ENCODE assay signal across 10 cellular contexts in genomic region chr15:65181582-65182353, GRCh38. TPM values are rescaled to one million over a fixed set of nuclear protein-coding genes. Genes with fewer than 3 reads are reported as not detected.
DNase-seq lines count a peak whose midpoint lies in the region; ATAC-seq, FAIRE-seq and TF ChIP-seq lines count a peak whose summit lies in the region.
"Not testable (repeated sequence)": the region's sequence is repeated elsewhere in the genome, so short reads cannot be mapped to it uniquely, and the experiment has no call there.
"Had no signal": no experiment of that assay in that cellular context is flagged by ENCODE, and none has a peak within 500 bp of the region (broad histone marks: within the 10 kb centered on the region; RNA-seq: fewer than 3 reads in every experiment).

No MANE protein-coding gene starts in this region.

- not testable (repeated sequence) for TF ChIP-seq CTCF in K562 (IDR thresholded peaks at IDR 0.05 in 2 of 3, conservative IDR thresholded peaks at IDR 0.05 in 1 of 3; ENCODE audit: insufficient read depth in 2 of 3, low read depth in 1 of 3, low read length in 3 of 3); nephron (IDR thresholded peaks at IDR 0.05; ENCODE audit: unreplicated experiment in 3 of 3); smooth muscle cell (IDR thresholded peaks at IDR 0.05; ENCODE audit: borderline replicate concordance, insufficient read depth, poor library complexity, severe bottlenecking)

- TF ChIP-seq RAD21 in K562 (CRISPR knock-in tag; conservative IDR thresholded peaks at IDR 0.05 in 1 of 2, IDR thresholded peaks at IDR 0.05 in 1 of 2): not testable (repeated sequence)

- H3K4me3 ChIP-seq in GM23248, K562: not testable (repeated sequence)
- H3K4me3 ChIP-seq in smooth muscle cell: peak overlapping the region; percentile 15

- TF ChIP-seq POLR2A in K562 (conservative IDR thresholded peaks at IDR 0.05): not testable (repeated sequence)

- intact Hi-C loops in K562 (cut with micrococcal nuclease): loop anchor here (5.0 kb wide), 1 partner anchor 149 kb away; no protein-coding TSS in a partner anchor

- H3K4me2 ChIP-seq in GM23248 (ENCODE audit: unreplicated experiment): peak overlapping the region; percentile 97
- H3K4me2 ChIP-seq in K562 (ENCODE audit: insufficient read depth, low read length): not testable (repeated sequence)
- peak overlapping the region; percentile 92 for H3K4me2 ChIP-seq in smooth muscle cell

- not testable (repeated sequence) for FAIRE-seq in K562 (lab: Jason Lieb, UNC)

- ATAC-seq in activated T-helper 17 cell treated with anti-CD3 and anti-CD28 coated beads, Interleukin-2, amount 50 U/mL, for 72 hours (replicated peaks); K562; left lobe of liver: not testable (repeated sequence)

- not testable (repeated sequence) for H3K9me3 ChIP-seq in GM23248 (ENCODE audit: low read depth); K562 (replicated peaks; ENCODE audit: control insufficient read depth, insufficient read depth, low read depth, low read length); smooth muscle cell (replicated peaks; ENCODE audit: low read depth)

- H3K4me1 ChIP-seq in GM23248 (ENCODE audit: insufficient read depth) (peaks cover 20% of the 10 kb centered on the region), K562 (replicated peaks in 1 of 2; ENCODE audit: control insufficient read depth in 2 of 2, insufficient read depth in 2 of 2, low read length in 2 of 2) (peaks cover 8 to 12% of the 10 kb centered on the region in 2 experiments; a peak in 4 of 5 replicates)
- not testable (repeated sequence) for H3K4me1 ChIP-seq in smooth muscle cell (ENCODE audit: low read depth)

- H3K9me3 Mint-ChIP-seq in T-helper 2 cell treated with Interferon-gamma antibody and Interleukin-4, amounts not matched to agents 5 μg/mL and 100 μg/mL, for 36 hours; activated T-helper 17 cell treated with anti-CD3 and anti-CD28 coated beads, Interleukin-2, amount 50 U/mL, for 72 hours; nephron: not testable (repeated sequence)

- H3K79me2 ChIP-seq in GM23248 (ENCODE audit: insufficient read depth) (peaks cover 82% of the 10 kb centered on the region), K562 (ENCODE audit: control insufficient read depth, insufficient read depth, low read length) (peaks cover 58% of the 10 kb centered on the region), smooth muscle cell (ENCODE audit: low read depth) (peaks cover 76% of the 10 kb centered on the region)

- POLR2A ChIA-PET in K562 (lab: Yijun Ruan, JAX): interaction anchor here (1.1 to 1.7 kb wide), 3 partner anchors 12 to 123 kb away, joined by 5 to 7 read pairs (median 5); partner anchors contain the start of gene RNU5B-1

- WGBS in GM23248 (ENCODE audit: low coverage in 1 of 2, low lambda C conversion rate in 2 of 2, missing lambda C conversion rate in 2 of 2), 2 experiments: 90 to 95% methylated on average over 14 to 15 of the region's 15 CpGs
- WGBS in K562 (ENCODE audit: insufficient coverage, low coverage, missing lambda C conversion rate): 95% methylated on average over 11 of the region's 15 CpGs
- 99% methylated on average over 15 of the region's 15 CpGs for whole genome bisulfite sequencing in smooth muscle cell (ENCODE audit: low lambda C conversion rate)

- H3K27me3 Mint-ChIP-seq in T-helper 2 cell treated with Interferon-gamma antibody and Interleukin-4, amounts not matched to agents 5 μg/mL and 100 μg/mL, for 36 hours (ENCODE audit: low read depth); activated T-helper 17 cell treated with anti-CD3 and anti-CD28 coated beads, Interleukin-2, amount 50 U/mL, for 72 hours; nephron (ENCODE audit: low read depth): not testable (repeated sequence)

- peaks cover 29% of the 10 kb centered on the region for H3K36me3 Mint-ChIP-seq in T-helper 2 cell treated with Interferon-gamma antibody and Interleukin-4, amounts not matched to agents 5 μg/mL and 100 μg/mL, for 36 hours (ENCODE audit: low read depth)
- peaks cover 73% of the 10 kb centered on the region for H3K36me3 Mint-ChIP-seq in activated T-helper 17 cell treated with anti-CD3 and anti-CD28 coated beads, Interleukin-2, amount 50 U/mL, for 72 hours (ENCODE audit: low read depth)
- peaks cover 28% of the 10 kb centered on the region for H3K36me3 Mint-ChIP-seq in nephron (ENCODE audit: low read depth)

- not testable (repeated sequence) for H3K9ac ChIP-seq in GM23248; K562 (ENCODE audit: insufficient read depth in 1 of 2, low read depth in 2 of 2, low read length in 2 of 2); smooth muscle cell (ENCODE audit: low read depth)

- not testable (repeated sequence) for TF ChIP-seq EP300 in K562 (IDR thresholded peaks at IDR 0.05; ENCODE audit: low read length)

- H3F3A ChIP-seq in GM23248 (ENCODE audit: insufficient read depth): peaks cover 25% of the 10 kb centered on the region
- not testable (repeated sequence) for H3F3A ChIP-seq in smooth muscle cell (ENCODE audit: low read depth)

- not testable (repeated sequence) for BruUV-seq in K562 (replicated peaks; lab: Mats Ljungman, UMichigan)

- in situ Hi-C loops in GM23248 (cut with MboI); K562 (cut with MboI): not testable (repeated sequence)

- H3K4me1 Mint-ChIP-seq in T-helper 2 cell treated with Interferon-gamma antibody and Interleukin-4, amounts not matched to agents 5 μg/mL and 100 μg/mL, for 36 hours (ENCODE audit: low read depth): peaks cover 25% of the 10 kb centered on the region
- not testable (repeated sequence) for H3K4me1 Mint-ChIP-seq in activated T-helper 17 cell treated with anti-CD3 and anti-CD28 coated beads, Interleukin-2, amount 50 U/mL, for 72 hours
- peaks cover 19% of the 10 kb centered on the region for H3K4me1 Mint-ChIP-seq in nephron

- H3K27ac ChIP-seq in GM23248; K562 (ENCODE audit: extremely low read depth, low read depth, low read length); smooth muscle cell (ENCODE audit: low read depth): not testable (repeated sequence)

- CTCF ChIA-PET in K562 (lab: Yijun Ruan, JAX; ENCODE audit: low intra/inter-chr PET ratio): interaction anchor here (0.6 kb wide), 1 partner anchor 1222 kb away, joined by 3 read pairs; no protein-coding TSS in a partner anchor

- peak overlapping the region; percentile 41 for H3K4me3 Mint-ChIP-seq in T-helper 2 cell treated with Interferon-gamma antibody and Interleukin-4, amounts not matched to agents 5 μg/mL and 100 μg/mL, for 36 hours
- peak overlapping the region; percentile 94 for H3K4me3 Mint-ChIP-seq in activated T-helper 17 cell treated with anti-CD3 and anti-CD28 coated beads, Interleukin-2, amount 50 U/mL, for 72 hours
- H3K4me3 Mint-ChIP-seq in nephron: peak overlapping the region; percentile 64 to 76 (median 69)

- H4K20me1 ChIP-seq in GM23248 (ENCODE audit: insufficient read depth); K562 (replicated peaks; ENCODE audit: control insufficient read depth, insufficient read depth, low read length): not testable (repeated sequence)
- H4K20me1 ChIP-seq in smooth muscle cell (ENCODE audit: low read depth): peaks cover 51% of the 10 kb centered on the region

- not testable (repeated sequence) for DNase-seq in GM23248; T-helper 2 cell treated with Interferon-gamma antibody and Interleukin-4, amounts not matched to agents 5 μg/mL and 100 μg/mL, for 36 hours (ENCODE audit: low spot score); K562 (ENCODE audit: extremely low read depth in 1 of 4, low spot score in 3 of 4); smooth muscle cell (lab: John Stamatoyannopoulos, UW; ENCODE audit: unreplicated experiment)
- DNase-seq in left lobe of liver (ENCODE audit: low spot score): peak; percentile 44

- H3K27me3 ChIP-seq in GM23248 (replicated peaks; ENCODE audit: insufficient read depth); K562 (ENCODE audit: control insufficient read depth in 2 of 2, insufficient read depth in 2 of 2, low read length in 2 of 2); smooth muscle cell (ENCODE audit: low read depth): not testable (repeated sequence)

- H3K36me3 ChIP-seq in GM23248 (ENCODE audit: low read depth) (peaks cover 36% of the 10 kb centered on the region), K562 (ENCODE audit: control insufficient read depth, insufficient read depth, low read length) (peaks cover 53% of the 10 kb centered on the region; the same call in 2 of the 3 replicates), smooth muscle cell (ENCODE audit: low read depth) (peaks cover 21% of the 10 kb centered on the region)

- not testable (repeated sequence) for H2AFZ ChIP-seq in GM23248; K562 (ENCODE audit: low read depth, low read length); smooth muscle cell (ENCODE audit: low read depth)

- not testable (repeated sequence) for H3K9me2 ChIP-seq in GM23248 (ENCODE audit: insufficient read depth)

- H3K27ac Mint-ChIP-seq in T-helper 2 cell treated with Interferon-gamma antibody and Interleukin-4, amounts not matched to agents 5 μg/mL and 100 μg/mL, for 36 hours; activated T-helper 17 cell treated with anti-CD3 and anti-CD28 coated beads, Interleukin-2, amount 50 U/mL, for 72 hours: not testable (repeated sequence)
- peak overlapping the region in 1 of 3 experiments; percentile 43 for H3K27ac Mint-ChIP-seq in nephron

- not testable (repeated sequence) for H3K9me1 ChIP-seq in K562 (ENCODE audit: control insufficient read depth, insufficient read depth, low read length)

RNA-seq across cellular contexts. Expression of gene CLPX, which starts 3.4 kb away (rescaled TPM):
- 28.3 and 33.1 TPM in 2 replicates for total RNA-seq in GM23248 (2014; rRNA removed; shearing (Covaris generic))
- polyA plus RNA-seq in GM23248 (2016; fragmentation: Nextera tagmentation; extraction: Ambion mirVana) (22.8 and 23.8 TPM in 2 replicates), K562 (2011; rRNA removed) (50.2 and 79.0 TPM in 2 replicates), K562 (2014; fragmentation: Illumina TruSeq; extraction: Trizol) (54.6 and 63.1 TPM in 2 replicates), K562 (2014; fragmentation: Nextera tagmentation; extraction: Ambion mirVana) (10 to 100 TPM; 11.2 to 13.4 TPM), K562 (2014; rRNA removed) (66.6 and 83.3 TPM in 2 replicates), smooth muscle cell (21.7 and 21.8 TPM in 2 replicates)
- total RNA-seq in activated T-helper 17 cell treated with anti-CD3 and anti-CD28 coated beads, Interleukin-2, amount 50 U/mL, for 72 hours: 10 to 100 TPM; 61.1 to 74.2 TPM
- 33.8 and 107 TPM in 2 replicates for total RNA-seq in K562 (2011; cell fraction: chromatin; rRNA removed; ENCODE audit: low replicate concordance)
- 18.4 and 18.7 TPM in 2 replicates for total RNA-seq in K562 (2011; cell fraction: nucleolus; rRNA removed)
- total RNA-seq in K562 (2011; cell fraction: nucleoplasm; rRNA removed): 32.0 and 40.7 TPM in 2 replicates
- total RNA-seq in K562 (2014; rRNA removed) (37.0 and 39.6 TPM in 2 replicates), K562 (2014; rRNA removed; fragmentation: Illumina TruSeq; extraction: Trizol) (50.9 and 55.9 TPM in 2 replicates), K562 (2015; rRNA removed; fragmentation: Illumina TruSeq; extraction: Trizol) (51.3 and 52.1 TPM in 2 replicates), K562 (2021) (61.5 and 67.1 TPM in 2 replicates), left lobe of liver (76.2 TPM), smooth muscle cell (34.8 and 46.6 TPM in 2 replicates)
- 16.6 and 19.7 TPM in 2 replicates for polyA plus RNA-seq in K562 (2011; cell fraction: cytosol; rRNA removed)
- polyA plus RNA-seq in K562 (2011; cell fraction: nucleus; rRNA removed): 19.1 and 28.2 TPM in 2 replicates
- polyA plus RNA-seq in K562 (2012): 30.9 and 45.6 TPM in 2 replicates
- 132 and 144 TPM in 2 replicates for polyA minus RNA-seq in K562 (2011; rRNA and poly(A)+ RNA removed)
- polyA minus RNA-seq in K562 (2011; cell fraction: cytosol; rRNA and poly(A)+ RNA removed): 29.6 and 38.5 TPM in 2 replicates
- 25.8 and 40.2 TPM in 2 replicates for polyA minus RNA-seq in K562 (2011; cell fraction: nucleus; rRNA and poly(A)+ RNA removed)

RNA-seq across cellular contexts. Expression of gene CILP, which starts 29.5 kb away (rescaled TPM):
- under 0.01 and 0.11 TPM in 2 replicates for total RNA-seq in GM23248 (2014; rRNA removed; shearing (Covaris generic))
- polyA plus RNA-seq in GM23248 (2016; fragmentation: Nextera tagmentation; extraction: Ambion mirVana) (0.09 TPM in 1 of 2 replicates, not detected in the other), K562 (2011; rRNA removed) (0.03 and 0.05 TPM in 2 replicates), K562 (2014; fragmentation: Illumina TruSeq; extraction: Trizol) (not detected in 2 replicates), K562 (2014; fragmentation: Nextera tagmentation; extraction: Ambion mirVana) (not detected), K562 (2014; rRNA removed) (not detected in 2 replicates), smooth muscle cell (87.9 and 125 TPM in 2 replicates)
- total RNA-seq in activated T-helper 17 cell treated with anti-CD3 and anti-CD28 coated beads, Interleukin-2, amount 50 U/mL, for 72 hours: under 1 TPM; 0.05 to 0.09 TPM
- 0.07 TPM in 1 of 2 replicates, not detected in the other for total RNA-seq in K562 (2011; cell fraction: chromatin; rRNA removed; ENCODE audit: low replicate concordance)
- 0.13 and 0.17 TPM in 2 replicates for total RNA-seq in K562 (2011; cell fraction: nucleolus; rRNA removed)
- total RNA-seq in K562 (2011; cell fraction: nucleoplasm; rRNA removed): 0.15 TPM in 1 of 2 replicates, not detected in the other
- total RNA-seq in K562 (2014; rRNA removed) (0.04 TPM in 1 of 2 replicates, not detected in the other), K562 (2014; rRNA removed; fragmentation: Illumina TruSeq; extraction: Trizol) (not detected in 2 replicates), K562 (2015; rRNA removed; fragmentation: Illumina TruSeq; extraction: Trizol) (not detected in 2 replicates), K562 (2021) (not detected in 2 replicates), left lobe of liver (1.3 TPM), smooth muscle cell (84.4 and 114 TPM in 2 replicates)
- polyA plus RNA-seq in K562 (2011; cell fraction: cytosol; rRNA removed): 0.01 TPM in 2 replicates
- polyA plus RNA-seq in K562 (2011; cell fraction: nucleus; rRNA removed): 0.03 and 0.06 TPM in 2 replicates
- polyA plus RNA-seq in K562 (2012): 0.35 and 0.60 TPM in 2 replicates
- polyA minus RNA-seq in K562 (2011; rRNA and poly(A)+ RNA removed): 0.06 TPM in 1 of 2 replicates, not detected in the other
- not detected in 2 replicates for polyA minus RNA-seq in K562 (2011; cell fraction: cytosol; rRNA and poly(A)+ RNA removed)
- polyA minus RNA-seq in K562 (2011; cell fraction: nucleus; rRNA and poly(A)+ RNA removed): under 0.01 TPM in 1 of 2 replicates, not detected in the other
- total RNA-seq: Caco-2, RPMI7951 had no signal
- polyA plus RNA-seq: CD14-positive monocyte had no signal

RNA-seq across cellular contexts. Expression of gene PDCD7, which starts 48.2 kb away (rescaled TPM):
- total RNA-seq in GM23248 (2014; rRNA removed; shearing (Covaris generic)): 11.8 and 13.6 TPM in 2 replicates
- polyA plus RNA-seq in GM23248 (2016; fragmentation: Nextera tagmentation; extraction: Ambion mirVana) (7.5 and 8.4 TPM in 2 replicates), K562 (2011; rRNA removed) (20.1 and 21.9 TPM in 2 replicates), K562 (2014; fragmentation: Illumina TruSeq; extraction: Trizol) (26.5 and 30.2 TPM in 2 replicates), K562 (2014; fragmentation: Nextera tagmentation; extraction: Ambion mirVana) (10 to 100 TPM; 11.8 to 12.1 TPM), K562 (2014; rRNA removed) (19.1 and 22.9 TPM in 2 replicates), smooth muscle cell (10.4 and 11.6 TPM in 2 replicates)
- 10 to 100 TPM; 22.0 to 36.7 TPM for total RNA-seq in activated T-helper 17 cell treated with anti-CD3 and anti-CD28 coated beads, Interleukin-2, amount 50 U/mL, for 72 hours
- total RNA-seq in K562 (2011; cell fraction: chromatin; rRNA removed; ENCODE audit: low replicate concordance): 23.6 and 32.7 TPM in 2 replicates
- 18.0 TPM in 2 replicates for total RNA-seq in K562 (2011; cell fraction: nucleolus; rRNA removed)
- total RNA-seq in K562 (2011; cell fraction: nucleoplasm; rRNA removed): 23.0 and 29.0 TPM in 2 replicates
- total RNA-seq in K562 (2014; rRNA removed) (16.4 and 18.9 TPM in 2 replicates), K562 (2014; rRNA removed; fragmentation: Illumina TruSeq; extraction: Trizol) (15.8 and 17.1 TPM in 2 replicates), K562 (2015; rRNA removed; fragmentation: Illumina TruSeq; extraction: Trizol) (15.7 and 18.8 TPM in 2 replicates), K562 (2021) (22.8 and 24.4 TPM in 2 replicates), left lobe of liver (9.7 TPM), smooth muscle cell (13.4 and 14.3 TPM in 2 replicates)
- 13.4 and 15.0 TPM in 2 replicates for polyA plus RNA-seq in K562 (2011; cell fraction: cytosol; rRNA removed)
- 11.2 and 14.6 TPM in 2 replicates for polyA plus RNA-seq in K562 (2011; cell fraction: nucleus; rRNA removed)
- 18.3 and 20.3 TPM in 2 replicates for polyA plus RNA-seq in K562 (2012)
- 13.9 and 14.7 TPM in 2 replicates for polyA minus RNA-seq in K562 (2011; rRNA and poly(A)+ RNA removed)
- 12.7 and 15.0 TPM in 2 replicates for polyA minus RNA-seq in K562 (2011; cell fraction: cytosol; rRNA and poly(A)+ RNA removed)
- 5.9 and 8.6 TPM in 2 replicates for polyA minus RNA-seq in K562 (2011; cell fraction: nucleus; rRNA and poly(A)+ RNA removed)

Comparison
In these comparisons a context has a peak if more than half of its experiments do, and no peak if none do; other contexts are left out.
1. H3K4me3 Mint-ChIP-seq: peak in every context shown above with its lines; median percentile 94 in activated T-helper 17 cell treated with anti-CD3 and anti-CD28 coated beads, Interleukin-2, amount 50 U/mL, for 72 hours; 69 in nephron; 41 in T-helper 2 cell treated with Interferon-gamma antibody and Interleukin-4, amounts not matched to agents 5 μg/mL and 100 μg/mL, for 36 hours.
2. RNA of gene CILP, which starts 29.5 kb away (total RNA-seq): 84.4 to 114 TPM in smooth muscle cell; 1.3 TPM in left lobe of liver (single experiment), under 0.01 to 0.11 TPM in GM23248, 0.05 to 0.09 TPM in activated T-helper 17 cell treated with anti-CD3 and anti-CD28 coated beads, Interleukin-2, amount 50 U/mL, for 72 hours and 0.04 to 0.17 TPM in K562; every median in the first group is over 10 times any median in the second.